In genomic region chr9:105306533-105307140, GRCh38 we compare ENCODE assay signal across 26 cellular contexts.
DNase-seq lines count a peak whose midpoint lies in the region; ATAC-seq and TF ChIP-seq lines count a peak whose summit lies in the region.
"Had no signal": no experiment of that assay in that cellular context is flagged by ENCODE, and none has a peak within 500 bp of the region (broad histone marks: within the 10 kb centered on the region; RNA-seq: fewer than 3 reads in every experiment).

No MANE protein-coding gene starts in this region.

- H3K27ac Mint-ChIP-seq in natural killer cell: no peak overlapping the region
- no peak overlapping the region for H3K27ac Mint-ChIP-seq in stimulated activated effector memory CD8-positive, alpha-beta T cell treated with anti-CD3 and anti-CD28 coated beads, Interleukin-12 subunit alpha, Interleukin-12 subunit beta, amount 100 ng/mL, for 72 hours
- H3K27ac Mint-ChIP-seq in activated CD8-positive, alpha-beta T cell treated with anti-CD3 and anti-CD28 coated beads, Interleukin-2, amount 10 ng/mL, durations not matched to agents 7 days and 5 days: no peak overlapping the region
- H3K27ac Mint-ChIP-seq: activated CD4-positive, alpha-beta T cell treated with anti-CD3 and anti-CD28 coated beads, Interleukin-2, amount 10 ng/mL, durations not matched to agents 24 days and 14 days; CD4-positive, alpha-beta memory T cell; natural killer cell treated with Interleukin-12 subunit alpha and Interleukin-12 subunit beta and Interleukin-15 and Interleukin-18, amount 100 ng/mL, for 72 hours had no signal

- no peaks in the 10 kb centered on the region for H3K36me3 Mint-ChIP-seq in natural killer cell
- no peaks in the 10 kb centered on the region for H3K36me3 Mint-ChIP-seq in stimulated activated effector memory CD8-positive, alpha-beta T cell treated with anti-CD3 and anti-CD28 coated beads, Interleukin-12 subunit alpha, Interleukin-12 subunit beta, amount 100 ng/mL, for 72 hours
- H3K36me3 Mint-ChIP-seq in activated CD8-positive, alpha-beta T cell treated with anti-CD3 and anti-CD28 coated beads, Interleukin-2, amount 10 ng/mL, durations not matched to agents 7 days and 5 days (ENCODE audit: low read depth): peaks cover 2% of the 10 kb centered on the region
- H3K36me3 Mint-ChIP-seq: natural killer cell treated with Interleukin-12 subunit alpha and Interleukin-12 subunit beta and Interleukin-15 and Interleukin-18, amount 100 ng/mL, for 72 hours had no signal

- peak; percentile 41 for ATAC-seq in GM21390 (IDR thresholded peaks at IDR 0.05; ENCODE audit: unreplicated experiment)
- peak; percentile 45 for ATAC-seq in HG03066 (IDR thresholded peaks at IDR 0.05; ENCODE audit: low read depth, unreplicated experiment)
- no peak for ATAC-seq in natural killer cell
- ATAC-seq in stimulated activated effector memory CD8-positive, alpha-beta T cell treated with anti-CD3 and anti-CD28 coated beads, Interleukin-12 subunit alpha, Interleukin-12 subunit beta, amount 100 ng/mL, for 72 hours: no peak
- no peak for ATAC-seq in HG03469 (IDR thresholded peaks at IDR 0.05; ENCODE audit: unreplicated experiment)
- no peak for ATAC-seq in activated CD8-positive, alpha-beta T cell treated with anti-CD3 and anti-CD28 coated beads, Interleukin-2, amount 10 ng/mL, durations not matched to agents 7 days and 5 days
- ATAC-seq: HepG2; natural killer cell treated with Interleukin-12 subunit alpha and Interleukin-12 subunit beta and Interleukin-15 and Interleukin-18, amount 100 ng/mL, for 72 hours had no signal

- no peak for TF ChIP-seq CTCF in natural killer cell (IDR thresholded peaks at IDR 0.05)

- H3K4me3 Mint-ChIP-seq in natural killer cell: no peak overlapping the region
- no peak overlapping the region for H3K4me3 Mint-ChIP-seq in stimulated activated effector memory CD8-positive, alpha-beta T cell treated with anti-CD3 and anti-CD28 coated beads, Interleukin-12 subunit alpha, Interleukin-12 subunit beta, amount 100 ng/mL, for 72 hours
- H3K4me3 Mint-ChIP-seq in activated CD8-positive, alpha-beta T cell treated with anti-CD3 and anti-CD28 coated beads, Interleukin-2, amount 10 ng/mL, durations not matched to agents 7 days and 5 days: no peak overlapping the region
- H3K4me3 Mint-ChIP-seq: activated CD4-positive, alpha-beta T cell treated with anti-CD3 and anti-CD28 coated beads, Interleukin-2, amount 10 ng/mL, durations not matched to agents 24 days and 14 days; brain; CD4-positive, alpha-beta memory T cell; natural killer cell treated with Interleukin-12 subunit alpha and Interleukin-12 subunit beta and Interleukin-15 and Interleukin-18, amount 100 ng/mL, for 72 hours had no signal

- no peak for DNase-seq in natural killer cell
- DNase-seq in stimulated activated effector memory CD8-positive, alpha-beta T cell treated with anti-CD3 and anti-CD28 coated beads, Interleukin-12 subunit alpha, Interleukin-12 subunit beta, amount 100 ng/mL, for 72 hours (ENCODE audit: low spot score in 2 of 2): no peak
- DNase-seq in activated CD8-positive, alpha-beta T cell treated with anti-CD3 and anti-CD28 coated beads, Interleukin-2, amount 10 ng/mL, durations not matched to agents 7 days and 5 days: no peak
- DNase-seq: activated CD4-positive, alpha-beta T cell treated with anti-CD3 and anti-CD28 coated beads, Interleukin-2, amount 10 ng/mL, durations not matched to agents 24 days and 14 days; activated T-cell treated with anti-CD3 and anti-CD28 coated beads, Interleukin-2, amount 50 U/mL, for 48 hours; CD4-positive, alpha-beta memory T cell; head of caudate nucleus; kidney; NCI-H1092; NCI-H187 treated with DMSO at 0.1 percent for 48 hours; NCI-H2227 treated with DMSO at 0.1 percent for 48 hours; Peyer's patch; SHP77 treated with DMSO at 0.1 percent for 48 hours; stimulated activated CD4-positive, alpha-beta T cell treated with anti-CD3 and anti-CD28 coated beads, Interleukin-15, amount 100 ng/mL, for 24 hours; stimulated activated naive CD4-positive, alpha-beta T cell treated with Interleukin-2 at 50 U/mL for 16 hours; T1000 had no signal

- peaks cover 0 to 18% (median 9%) of the 10 kb centered on the region in 11 experiments; a peak in 9 of 22 replicates for H3K36me3 ChIP-seq in BLaER1 treated with 17β-estradiol and CSF1 and Interleukin-3, amounts not matched to agents 10 nM and 100 nM
- H3K36me3 ChIP-seq: Peyer's patch, thoracic aorta, vagina had no signal

- H3K4me1 ChIP-seq in BLaER1 treated with 17β-estradiol and CSF1 and Interleukin-3, amounts not matched to agents 10 nM and 100 nM: peaks cover 13 to 42% (median 32%) of the 10 kb centered on the region in 10 experiments
- H3K4me1 ChIP-seq: Peyer's patch had no signal

- no peaks in the 10 kb centered on the region for H3K9me3 Mint-ChIP-seq in natural killer cell
- no peaks in the 10 kb centered on the region for H3K9me3 Mint-ChIP-seq in stimulated activated effector memory CD8-positive, alpha-beta T cell treated with anti-CD3 and anti-CD28 coated beads, Interleukin-12 subunit alpha, Interleukin-12 subunit beta, amount 100 ng/mL, for 72 hours
- no peaks in the 10 kb centered on the region for H3K9me3 Mint-ChIP-seq in activated CD8-positive, alpha-beta T cell treated with anti-CD3 and anti-CD28 coated beads, Interleukin-2, amount 10 ng/mL, durations not matched to agents 7 days and 5 days (ENCODE audit: insufficient read depth)
- H3K9me3 Mint-ChIP-seq: activated CD4-positive, alpha-beta T cell treated with anti-CD3 and anti-CD28 coated beads, Interleukin-2, amount 10 ng/mL, durations not matched to agents 24 days and 14 days; brain; CD4-positive, alpha-beta memory T cell; natural killer cell treated with Interleukin-12 subunit alpha and Interleukin-12 subunit beta and Interleukin-15 and Interleukin-18, amount 100 ng/mL, for 72 hours had no signal

- no peak overlapping the region for H3K4me3 ChIP-seq in BLaER1 treated with 17β-estradiol and CSF1 and Interleukin-3, amounts not matched to agents 10 nM and 100 nM
- H3K4me3 ChIP-seq: Peyer's patch, thoracic aorta, vagina had no signal

- intact Hi-C loops in natural killer cell (cut with micrococcal nuclease): no loop called here

- CTCF ChIA-PET in activated CD8-positive, alpha-beta T cell treated with anti-CD3 and anti-CD28 coated beads, Interleukin-2, amount 10 ng/mL, durations not matched to agents 7 days and 5 days (lab: Charles Lee): no interaction called here

- H3K4me2 ChIP-seq in BLaER1 treated with 17β-estradiol and CSF1 and Interleukin-3, amounts not matched to agents 10 nM and 100 nM: peak overlapping the region in 10 of 11 experiments; percentile 24 to 76 (median 39); a peak in 14 of 22 replicates

- no peaks in the 10 kb centered on the region for H4K20me1 ChIP-seq in BLaER1 treated with 17β-estradiol and CSF1 and Interleukin-3, amounts not matched to agents 10 nM and 100 nM

- no peaks in the 10 kb centered on the region for H3K27me3 ChIP-seq in BLaER1 treated with 17β-estradiol and CSF1 and Interleukin-3, amounts not matched to agents 10 nM and 100 nM
- H3K27me3 ChIP-seq: Peyer's patch, vagina had no signal

- no peak overlapping the region for H3K9ac ChIP-seq in BLaER1 treated with 17β-estradiol and CSF1 and Interleukin-3, amounts not matched to agents 10 nM and 100 nM

- no peak overlapping the region; a peak in 1 of 22 replicates for H3K27ac ChIP-seq in BLaER1 treated with 17β-estradiol and CSF1 and Interleukin-3, amounts not matched to agents 10 nM and 100 nM
- peak overlapping the region; percentile 98 for H3K27ac ChIP-seq in cingulate gyrus (ENCODE audit: low read depth, low read length)
- H3K27ac ChIP-seq: Peyer's patch, thoracic aorta, vagina had no signal

- no peaks in the 10 kb centered on the region for H3K4me1 Mint-ChIP-seq in natural killer cell
- no peaks in the 10 kb centered on the region for H3K4me1 Mint-ChIP-seq in stimulated activated effector memory CD8-positive, alpha-beta T cell treated with anti-CD3 and anti-CD28 coated beads, Interleukin-12 subunit alpha, Interleukin-12 subunit beta, amount 100 ng/mL, for 72 hours
- no peaks in the 10 kb centered on the region for H3K4me1 Mint-ChIP-seq in activated CD8-positive, alpha-beta T cell treated with anti-CD3 and anti-CD28 coated beads, Interleukin-2, amount 10 ng/mL, durations not matched to agents 7 days and 5 days (ENCODE audit: low read depth)

- POLR2A ChIA-PET in activated CD8-positive, alpha-beta T cell treated with anti-CD3 and anti-CD28 coated beads, Interleukin-2, amount 10 ng/mL, durations not matched to agents 7 days and 5 days (lab: Charles Lee): interaction anchor here (0.6 to 1.4 kb wide), 2 partner anchors 63 to 70 kb away, joined by 5 to 6 read pairs; partner anchors contain the start of gene SLC44A1

- no peaks in the 10 kb centered on the region for H3K9me3 ChIP-seq in BLaER1 treated with 17β-estradiol and CSF1 and Interleukin-3, amounts not matched to agents 10 nM and 100 nM (replicated peaks in 1 of 11)
- H3K9me3 ChIP-seq: Peyer's patch, thoracic aorta, vagina had no signal

- H3K27me3 Mint-ChIP-seq in natural killer cell (ENCODE audit: low read depth in 2 of 2): no peaks in the 10 kb centered on the region
- H3K27me3 Mint-ChIP-seq in activated CD8-positive, alpha-beta T cell treated with anti-CD3 and anti-CD28 coated beads, Interleukin-2, amount 10 ng/mL, durations not matched to agents 7 days and 5 days (ENCODE audit: low read depth): no peaks in the 10 kb centered on the region
- H3K27me3 Mint-ChIP-seq: brain; CD4-positive, alpha-beta memory T cell; natural killer cell treated with Interleukin-12 subunit alpha and Interleukin-12 subunit beta and Interleukin-15 and Interleukin-18, amount 100 ng/mL, for 72 hours had no signal

Comparison
In these comparisons a context has a peak if more than half of its experiments do, and no peak if none do; other contexts are left out.
1. ATAC-seq: peak in GM21390 (single experiment) and HG03066 (single experiment); none in natural killer cell (0 of 3), stimulated activated effector memory CD8-positive, alpha-beta T cell treated with anti-CD3 and anti-CD28 coated beads, Interleukin-12 subunit alpha, Interleukin-12 subunit beta, amount 100 ng/mL, for 72 hours (single experiment), HG03469 (single experiment) and activated CD8-positive, alpha-beta T cell treated with anti-CD3 and anti-CD28 coated beads, Interleukin-2, amount 10 ng/mL, durations not matched to agents 7 days and 5 days (single experiment).